In genomic region chr19:41959056-41960053, GRCh38 we compare ENCODE assay signal across 8 cellular contexts. TPM values are rescaled to one million over a fixed set of nuclear protein-coding genes. Genes with fewer than 3 reads are reported as not detected.
A peak's percentile ranks its signal among the peaks of the same experiment; 100 is the strongest.
DNase-seq lines count a peak whose midpoint lies in the region; ATAC-seq, FAIRE-seq and TF ChIP-seq lines count a peak whose summit lies in the region.

Gene RABAC1, minus strand, starts transcription at chr19:41959321. Its CDS starts 29 bp downstream, at chr19:41959292.

- no peaks in the 10 kb centered on the region for H3K9me3 ChIP-seq in BE2C

- H3K4me1 ChIP-seq in BE2C = no peaks in the 10 kb centered on the region

- peak within 1 kb of the TSS; percentile 92 for H3K27ac Mint-ChIP-seq in activated CD4-positive, alpha-beta T cell treated with anti-CD3 and anti-CD28 coated beads, Interleukin-2, amount 10 ng/mL, durations not matched to agents 24 days and 14 days

- DNase-seq in BE2C (peak; percentile 96), GM19239 (ENCODE audit: insufficient read length, low spot score) (peak; percentile 96), NCI-H526 treated with DMSO at 0.1 percent for 48 hours (lab: John Stamatoyannopoulos, UW) (peak; percentile 98), cortex of kidney (lab: John Stamatoyannopoulos, UW) (peak; percentile 48), left kidney (ENCODE audit: low read depth, low spot score) (peak; percentile 97)
- peak; percentile 97 for DNase-seq in activated CD4-positive, alpha-beta T cell treated with anti-CD3 and anti-CD28 coated beads, Interleukin-2, amount 10 ng/mL, durations not matched to agents 24 days and 14 days
- peak; percentile 88 to 89 for DNase-seq in stimulated activated CD4-positive, alpha-beta T cell treated with anti-CD3 and anti-CD28 coated beads, Interleukin-2, amount 100 ng/mL, for 24 hours

- FAIRE-seq in GM19239 (lab: Jason Lieb, UNC) = peak; percentile 95

- intact Hi-C loops in activated CD4-positive, alpha-beta T cell treated with anti-CD3 and anti-CD28 coated beads, Interleukin-2, amount 10 ng/mL, durations not matched to agents 24 days and 14 days (cut with micrococcal nuclease) = loop anchor here (1.0 kb wide), 4 partner anchors 14 to 99 kb away; partner anchors contain the start of gene RPS19

- H3K4me3 ChIP-seq in BE2C (ENCODE audit: low read depth, low read length) = peak within 1 kb of the TSS; percentile 92

- peak; percentile 42 for TF ChIP-seq CTCF in BE2C (IDR thresholded peaks at IDR 0.05; ENCODE audit: low read depth, low read length)

- no peaks in the 10 kb centered on the region for H3K9me3 Mint-ChIP-seq in activated CD4-positive, alpha-beta T cell treated with anti-CD3 and anti-CD28 coated beads, Interleukin-2, amount 10 ng/mL, durations not matched to agents 24 days and 14 days

- no peaks in the 10 kb centered on the region for H3K36me3 Mint-ChIP-seq in activated CD4-positive, alpha-beta T cell treated with anti-CD3 and anti-CD28 coated beads, Interleukin-2, amount 10 ng/mL, durations not matched to agents 24 days and 14 days (ENCODE audit: low read depth)

- H3K36me3 ChIP-seq in BE2C = peaks cover 5% of the 10 kb centered on the region; the same call in 1 of the 2 replicates

- peak within 1 kb of the TSS; percentile 89 for H3K4me3 Mint-ChIP-seq in activated CD4-positive, alpha-beta T cell treated with anti-CD3 and anti-CD28 coated beads, Interleukin-2, amount 10 ng/mL, durations not matched to agents 24 days and 14 days

- no peaks in the 10 kb centered on the region for H3K27me3 Mint-ChIP-seq in activated CD4-positive, alpha-beta T cell treated with anti-CD3 and anti-CD28 coated beads, Interleukin-2, amount 10 ng/mL, durations not matched to agents 24 days and 14 days

- ATAC-seq in HG03460 (IDR thresholded peaks at IDR 0.05; ENCODE audit: unreplicated experiment) = peak; percentile 83

- H3K27me3 ChIP-seq in BE2C = no peaks in the 10 kb centered on the region

- peaks cover 14% of the 10 kb centered on the region for H3K4me1 Mint-ChIP-seq in activated CD4-positive, alpha-beta T cell treated with anti-CD3 and anti-CD28 coated beads, Interleukin-2, amount 10 ng/mL, durations not matched to agents 24 days and 14 days

RNA-seq across cellular contexts. Expression of gene RABAC1, which starts in this region (rescaled TPM):
- 203 TPM for polyA plus RNA-seq in BE2C (2012; ENCODE audit: insufficient read depth, insufficient read length, low read depth)
- 37.2 and 41.5 TPM in 2 replicates for total RNA-seq in activated CD4-positive, alpha-beta T cell treated with anti-CD3 and anti-CD28 coated beads, Interleukin-2, amount 10 ng/mL, durations not matched to agents 24 days and 14 days

Comparison
In these comparisons a context has a peak if more than half of its experiments do, and no peak if none do; other contexts are left out.
1. Peak in every context shown above with its lines: DNase-seq, ATAC-seq and H3K4me3 ChIP-seq.
2. DNase-seq: peak in every context shown above with its lines; median percentile 98 in NCI-H526 treated with DMSO at 0.1 percent for 48 hours; 97 in activated CD4-positive, alpha-beta T cell treated with anti-CD3 and anti-CD28 coated beads, Interleukin-2, amount 10 ng/mL, durations not matched to agents 24 days and 14 days; 97 in left kidney; 96 in BE2C; 96 in GM19239; 88 in stimulated activated CD4-positive, alpha-beta T cell treated with anti-CD3 and anti-CD28 coated beads, Interleukin-2, amount 100 ng/mL, for 24 hours; 48 in cortex of kidney.